25 cellular contexts compared by ENCODE assay signal in genomic region chr9:73558471-73558870, GRCh38.
"Had no signal": no experiment of that assay in that cellular context is flagged by ENCODE, and none has a peak within 500 bp of the region (broad histone marks: within the 10 kb centered on the region; RNA-seq: fewer than 3 reads in every experiment).

No MANE protein-coding gene starts in this region.

- H3K4me3 ChIP-seq: colonic mucosa, coronary artery, dorsolateral prefrontal cortex, esophagus muscularis mucosa, esophagus squamous epithelium, gastrocnemius medialis, gastroesophageal sphincter, heart left ventricle, heart right ventricle, hepatocyte had no signal

- H3K79me2 ChIP-seq: hepatocyte had no signal

- H3K9me3 ChIP-seq: colonic mucosa, esophagus muscularis mucosa, esophagus squamous epithelium, gastrocnemius medialis, gastroesophageal sphincter, heart left ventricle had no signal

- H3K27ac ChIP-seq: colonic mucosa, coronary artery, dorsolateral prefrontal cortex, epithelial cell of prostate, esophagus muscularis mucosa, esophagus squamous epithelium, foreskin keratinocyte, gastrocnemius medialis, gastroesophageal sphincter, heart left ventricle, heart right ventricle, hepatocyte had no signal

- H3K4me1 ChIP-seq: colonic mucosa, esophagus muscularis mucosa, esophagus squamous epithelium, foreskin keratinocyte, gastrocnemius medialis, gastroesophageal sphincter, heart left ventricle, heart right ventricle had no signal

- H3K4me2 ChIP-seq: hepatocyte had no signal

- H3K36me3 ChIP-seq: colonic mucosa, esophagus muscularis mucosa, esophagus squamous epithelium, gastrocnemius medialis, gastroesophageal sphincter, heart left ventricle, heart right ventricle had no signal

- H3K27me3 ChIP-seq: colonic mucosa, dorsolateral prefrontal cortex, esophagus muscularis mucosa, esophagus squamous epithelium, foreskin keratinocyte, gastrocnemius medialis, gastroesophageal sphincter, heart left ventricle, heart right ventricle, hepatocyte had no signal

- ATAC-seq: effector memory CD8-positive, alpha-beta T cell; esophagus mucosa; foreskin keratinocyte; gastrocnemius medialis; gastroesophageal sphincter; heart left ventricle; heart right ventricle had no signal

- DNase-seq: colonic mucosa; cortex of kidney; dermis blood vessel endothelial cell; dorsolateral prefrontal cortex; effector CD4-positive, alpha-beta T cell; effector CD8-positive, alpha-beta T cell; effector memory CD4-positive, alpha-beta T cell; effector memory CD8-positive, alpha-beta T cell; endodermal cell; erythroblast; esophagus squamous epithelium; foreskin fibroblast; foreskin keratinocyte; foreskin melanocyte; gastrocnemius medialis; glutamatergic neuron; head of caudate nucleus; heart left ventricle; heart right ventricle had no signal

- H2AFZ ChIP-seq: hepatocyte had no signal
